ENCODE assay signal across 1 cellular context in genomic region chr1:11790101-11790879, GRCh38.
TF ChIP-seq lines count a peak whose summit lies in the region.

No MANE protein-coding gene starts in this region.

TF ChIP-seq in K562, 482 proteins besides CTCF, POLR2A, EP300 and RAD21 (continues in another document):
- TF ChIP-seq PTTG1 (tag; IDR thresholded peaks at IDR 0.05; ENCODE audit: low read depth) (no peak), ZNF395 (CRISPR knock-in tag; IDR thresholded peaks at IDR 0.05) (no peak), SRF (CRISPR knock-in tag; IDR thresholded peaks at IDR 0.05) (0 out of 4 replicates have a peak, but pooled peaks of 1 of the 2 experiments have one; percentile 5), ZNF263 (CRISPR knock-in tag; IDR thresholded peaks at IDR 0.05; ENCODE audit: borderline replicate concordance) (peak; percentile 74; the same call in 1 of the 2 replicates), GABPA (tag; conservative IDR thresholded peaks at IDR 0.05; ENCODE audit: low read depth) (peak; percentile 54), PATZ1 (CRISPR knock-in tag; IDR thresholded peaks at IDR 0.05; ENCODE audit: borderline replicate concordance) (no peak), FOXP1 (CRISPR knock-in tag; IDR thresholded peaks at IDR 0.05) (peak; percentile 40; the same call in 1 of the 2 replicates), SAFB (IDR thresholded peaks at IDR 0.05; ENCODE audit: borderline replicate concordance, low read depth, low read length) (no peak), SP2 (IDR thresholded peaks at IDR 0.05; ENCODE audit: extremely low read depth, low read depth, low read length, poor library complexity, severe bottlenecking) (no peak), POLR2G (IDR thresholded peaks at IDR 0.05; ENCODE audit: low read depth, low read length) (peak; percentile 61; the same call in 1 of the 2 replicates), MTA2 (IDR thresholded peaks at IDR 0.05; ENCODE audit: low read depth) (no peak), NFE2L1 (tag; IDR thresholded peaks at IDR 0.05; ENCODE audit: borderline replicate concordance, low read depth) (no peak), MNT (conservative IDR thresholded peaks at IDR 0.05) (no peak), MTA3 (IDR thresholded peaks at IDR 0.05; ENCODE audit: borderline replicate concordance) (no peak), NBN (IDR thresholded peaks at IDR 0.05; ENCODE audit: low read depth) (no peak), ZBTB1 (CRISPR knock-in tag; IDR thresholded peaks at IDR 0.05; ENCODE audit: borderline replicate concordance, low read depth) (peak; percentile 60; the same call in 1 of the 2 replicates), E4F1 (CRISPR knock-in tag; IDR thresholded peaks at IDR 0.05; ENCODE audit: borderline replicate concordance) (no peak), ZNF592 (IDR thresholded peaks at IDR 0.05) (no peak; the same call in 1 of the 2 replicates), TAL1 (IDR thresholded peaks at IDR 0.05) (no peak), BRF2 (IDR thresholded peaks at IDR 0.05; ENCODE audit: borderline replicate concordance, insufficient read depth, insufficient read length) (no peak), HOMEZ (CRISPR knock-in tag; IDR thresholded peaks at IDR 0.05) (no peak), E2F1 (CRISPR knock-in tag; IDR thresholded peaks at IDR 0.05) (no peak), MAX (CRISPR knock-in tag; IDR thresholded peaks at IDR 0.05) (peak; percentile 15; the same call in 1 of the 2 replicates), MIER1 (IDR thresholded peaks at IDR 0.05; ENCODE audit: low read depth) (no peak), NRF1 (conservative IDR thresholded peaks at IDR 0.05 in 1 of 2, IDR thresholded peaks at IDR 0.05 in 1 of 2) (no peak), CEBPB (tag; IDR thresholded peaks at IDR 0.05) (no peak), U2AF1 (optimal IDR thresholded peaks at IDR 0.05; ENCODE audit: low read depth, low read length) (no peak), THRAP3 (IDR thresholded peaks at IDR 0.05; ENCODE audit: borderline replicate concordance) (0 out of 2 replicates have a peak, but pooled peaks have one; percentile 23), ZKSCAN3 (CRISPR knock-in tag; IDR thresholded peaks at IDR 0.05) (no peak), NR0B1 (IDR thresholded peaks at IDR 0.05; ENCODE audit: partially characterized antibody) (no peak), NR2C2 (CRISPR knock-in tag; IDR thresholded peaks at IDR 0.05) (no peak), NR2C2 (tag; IDR thresholded peaks at IDR 0.05) (peak; percentile 81; the same call in 1 of the 2 replicates), TCF15 (CRISPR knock-in tag; IDR thresholded peaks at IDR 0.05) (no peak), TCFL5 (CRISPR knock-in tag; conservative IDR thresholded peaks at IDR 0.05) (no peak), RBFOX2 (IDR thresholded peaks at IDR 0.05; ENCODE audit: low read depth, low read length) (peak; percentile 49; the same call in 1 of the 2 replicates), ZNF324 (CRISPR knock-in tag; IDR thresholded peaks at IDR 0.05) (no peak), ERF (CRISPR knock-in tag; IDR thresholded peaks at IDR 0.05) (peak; percentile 29; the same call in 1 of the 2 replicates), ZFX (CRISPR knock-in tag; IDR thresholded peaks at IDR 0.05) (0 out of 2 replicates have a peak, but pooled peaks have one; percentile 63), ATF3 (IDR thresholded peaks at IDR 0.05) (no peak), ATF3 (CRISPR knock-in tag; conservative IDR thresholded peaks at IDR 0.05) (no peak), ATF1 (CRISPR knock-in tag; IDR thresholded peaks at IDR 0.05) (no peak), ATF1 (tag; IDR thresholded peaks at IDR 0.05) (no peak), ZNF146 (CRISPR knock-in tag; IDR thresholded peaks at IDR 0.05; ENCODE audit: unreplicated experiment) (no peak)
